Comparison of ENCODE assay signal across 9 cellular contexts in the genomic region with DNA sequence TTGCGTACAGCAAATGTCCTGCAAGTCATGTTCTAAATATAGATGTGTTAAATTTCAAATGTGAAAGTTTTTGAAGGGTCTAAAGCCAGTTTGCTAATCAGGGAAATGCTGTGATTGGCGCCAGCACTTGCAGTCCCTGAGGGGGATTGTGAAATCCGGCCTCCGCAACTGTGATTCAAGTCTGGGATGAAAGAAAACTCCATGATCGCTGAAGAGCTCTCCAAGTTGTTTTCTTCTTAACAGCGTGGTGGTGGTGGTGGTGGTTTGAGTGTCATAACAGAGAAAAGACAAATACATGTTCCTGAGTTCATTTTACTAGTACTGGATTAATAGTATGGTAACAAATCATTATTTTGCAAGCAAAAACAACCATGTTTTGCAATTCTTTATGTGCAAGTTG. TPM values are rescaled to one million over a fixed set of nuclear protein-coding genes. Genes with fewer than 3 reads are reported as not detected.
DNase-seq lines count a peak whose midpoint lies in the region; ATAC-seq and TF ChIP-seq lines count a peak whose summit lies in the region.
"Had no signal": no experiment of that assay in that cellular context is flagged by ENCODE, and none has a peak within 500 bp of the region (broad histone marks: within the 10 kb centered on the region; RNA-seq: fewer than 3 reads in every experiment).

No MANE protein-coding gene starts in this region.

- H3K4me3 ChIP-seq in NB4 (ENCODE audit: low read depth, low read length) (no peak overlapping the region), lower lobe of right lung (no peak overlapping the region), transverse colon (no peak overlapping the region)

- peak; percentile 35 for DNase-seq in NB4 (ENCODE audit: low read depth)
- DNase-seq in dedifferentiated amniotic fluid mesenchymal stem cell (ENCODE audit: extremely low spot score): peak; percentile 25
- peak; percentile 85 for DNase-seq in lower lobe of right lung
- peak; percentile 48 for DNase-seq in transverse colon
- DNase-seq in epidermal melanocyte (ENCODE audit: insufficient read length, low spot score): no peak
- no peak for DNase-seq in NCI-H69 (lab: John Stamatoyannopoulos, UW)
- DNase-seq in stimulated activated effector memory CD8-positive, alpha-beta T cell treated with anti-CD3 and anti-CD28 coated beads, Interleukin-12 subunit alpha, Interleukin-12 subunit beta, amount 100 ng/mL, for 72 hours (ENCODE audit: low spot score in 2 of 2): no peak
- DNase-seq: activated T-cell treated with anti-CD3 and anti-CD28 coated beads, Interleukin-2, amount 50 U/mL, for 1 hour had no signal

- WGBS in transverse colon (ENCODE audit: low coverage in 1 of 2), 2 donors: 49 to 51% methylated on average over 6 of the region's 6 CpGs

- intact Hi-C loops in lower lobe of right lung (cut with DNase I): loop anchor here (10.0 kb wide), 1 partner anchor 96 kb away; no protein-coding TSS in a partner anchor
- intact Hi-C loops in transverse colon (cut with DNase I; ENCODE audit: low total_unique reads): no loop called here

- in situ Hi-C loops in transverse colon (cut with MboI; ENCODE audit: low pct_ligation_motif_present in 1 of 4, low pct_unique_long_range_greater_than_20kb in 1 of 4, low sequenced_read_pairs in 3 of 4): loop anchor here in 1 of 4 donors (10.0 kb wide), 1 partner anchor 96 kb away; no protein-coding TSS in a partner anchor

- H3K27ac ChIP-seq in lower lobe of right lung (peak overlapping the region; percentile 43), transverse colon (peak overlapping the region; percentile 31 to 58 (median 50))

- ATAC-seq in lower lobe of right lung (peak; percentile 86 to 91), GM19023 (IDR thresholded peaks at IDR 0.05; ENCODE audit: unreplicated experiment) (no peak)
- no peak for ATAC-seq in stimulated activated effector memory CD8-positive, alpha-beta T cell treated with anti-CD3 and anti-CD28 coated beads, Interleukin-12 subunit alpha, Interleukin-12 subunit beta, amount 100 ng/mL, for 72 hours

- H3K36me3 ChIP-seq in lower lobe of right lung: no peaks in the 10 kb centered on the region
- H3K36me3 ChIP-seq in transverse colon: no peaks in the 10 kb centered on the region

- H3K9me3 Mint-ChIP-seq in stimulated activated effector memory CD8-positive, alpha-beta T cell treated with anti-CD3 and anti-CD28 coated beads, Interleukin-12 subunit alpha, Interleukin-12 subunit beta, amount 100 ng/mL, for 72 hours: no peaks in the 10 kb centered on the region

- peaks cover 47% of the 10 kb centered on the region for H3K4me1 ChIP-seq in lower lobe of right lung
- H3K4me1 ChIP-seq in transverse colon: peaks cover 4 to 34% (median 7%) of the 10 kb centered on the region in 4 donors

- no peak overlapping the region for H3K27ac Mint-ChIP-seq in stimulated activated effector memory CD8-positive, alpha-beta T cell treated with anti-CD3 and anti-CD28 coated beads, Interleukin-12 subunit alpha, Interleukin-12 subunit beta, amount 100 ng/mL, for 72 hours

- TF ChIP-seq POLR2A in NB4 (IDR thresholded peaks at IDR 0.05; ENCODE audit: extremely low read depth, insufficient read length) (no peak), transverse colon (IDR thresholded peaks at IDR 0.05) (no peak)

- H3K27me3 ChIP-seq in lower lobe of right lung (ENCODE audit: low read depth): no peaks in the 10 kb centered on the region
- H3K27me3 ChIP-seq in transverse colon: no peaks in the 10 kb centered on the region

- no peak for TF ChIP-seq EP300 in transverse colon (IDR thresholded peaks at IDR 0.05; ENCODE audit: low read depth)

- H3K9me3 ChIP-seq in lower lobe of right lung: peaks cover 2% of the 10 kb centered on the region
- no peaks in the 10 kb centered on the region for H3K9me3 ChIP-seq in transverse colon

- no peaks in the 10 kb centered on the region for H3K4me1 Mint-ChIP-seq in stimulated activated effector memory CD8-positive, alpha-beta T cell treated with anti-CD3 and anti-CD28 coated beads, Interleukin-12 subunit alpha, Interleukin-12 subunit beta, amount 100 ng/mL, for 72 hours

- TF ChIP-seq CTCF in NB4 (IDR thresholded peaks at IDR 0.05; ENCODE audit: low read depth, low read length) (no peak), lower lobe of right lung (IDR thresholded peaks at IDR 0.05) (no peak), transverse colon (IDR thresholded peaks at IDR 0.05) (no peak)

- H3K4me3 Mint-ChIP-seq in stimulated activated effector memory CD8-positive, alpha-beta T cell treated with anti-CD3 and anti-CD28 coated beads, Interleukin-12 subunit alpha, Interleukin-12 subunit beta, amount 100 ng/mL, for 72 hours: no peak overlapping the region

- no peaks in the 10 kb centered on the region for H3K36me3 Mint-ChIP-seq in stimulated activated effector memory CD8-positive, alpha-beta T cell treated with anti-CD3 and anti-CD28 coated beads, Interleukin-12 subunit alpha, Interleukin-12 subunit beta, amount 100 ng/mL, for 72 hours

RNA-seq across cellular contexts. Expression of gene MITF, which starts 51.8 kb away (rescaled TPM):
- total RNA-seq in lower lobe of right lung (45.1 TPM), transverse colon (10 to 100 TPM; 12.2 to 20.9 (median 17.1) TPM)

Comparison
In these comparisons a context has a peak if more than half of its experiments do, and no peak if none do; other contexts are left out.
1. DNase-seq: peak in NB4 (single experiment), dedifferentiated amniotic fluid mesenchymal stem cell (single experiment), lower lobe of right lung (single experiment) and transverse colon (single experiment); none in epidermal melanocyte (single experiment), NCI-H69 (single experiment) and stimulated activated effector memory CD8-positive, alpha-beta T cell treated with anti-CD3 and anti-CD28 coated beads, Interleukin-12 subunit alpha, Interleukin-12 subunit beta, amount 100 ng/mL, for 72 hours (0 of 2).
2. ATAC-seq: peak in lower lobe of right lung (2 of 2); none in GM19023 (single experiment) and stimulated activated effector memory CD8-positive, alpha-beta T cell treated with anti-CD3 and anti-CD28 coated beads, Interleukin-12 subunit alpha, Interleukin-12 subunit beta, amount 100 ng/mL, for 72 hours (single experiment).